8 cellular contexts compared by ENCODE assay signal in genomic region chr17:1627987-1628855, GRCh38. TPM values are rescaled to one million over a fixed set of nuclear protein-coding genes. Genes with fewer than 3 reads are reported as not detected.
DNase-seq lines count a peak whose midpoint lies in the region; ATAC-seq and TF ChIP-seq lines count a peak whose summit lies in the region.

TSS of gene SLC43A2 (minus strand) at chr17:1628834. CDS start at chr17:1627874, 960 bp downstream.

- no peaks in the 10 kb centered on the region for H3K36me3 ChIP-seq in right lobe of liver

- peaks cover 0 to 14% (median 0%) of the 10 kb centered on the region in 4 donors for H3K4me1 ChIP-seq in right lobe of liver

- DNase-seq in AG08396 (ENCODE audit: low spot score), result peak; percentile 97
- peak; percentile 44 for DNase-seq in NCI-H524 treated with DMSO at 0.1 percent for 48 hours (lab: John Stamatoyannopoulos, UW)
- peak; percentile 75 to 80 for DNase-seq in activated CD4-positive, alpha-beta T cell treated with anti-CD3 and anti-CD28 coated beads, Interleukin-2, amount 50 U/mL, for 48 hours
- DNase-seq in ecto neural progenitor cell (ENCODE audit: low spot score), result peak; percentile 98
- peak; percentile 81 to 88 (median 87) for DNase-seq in right lobe of liver
- DNase-seq in stimulated activated CD4-positive, alpha-beta T cell treated with anti-CD3 and anti-CD28 coated beads, Interleukin-4, amount 100 ng/mL, for 1 hour, result peak; percentile 79

- H3K9me3 ChIP-seq in right lobe of liver, result no peaks in the 10 kb centered on the region

- peak within 1 kb of the TSS; percentile 54 to 63 (median 54) for H3K4me3 ChIP-seq in right lobe of liver

- no peak for TF ChIP-seq POLR2A in right lobe of liver (IDR thresholded peaks at IDR 0.05)

- WGBS in right lobe of liver (ENCODE audit: insufficient coverage, low coverage, low lambda C conversion rate, missing lambda C conversion rate), result 1% methylated on average over 30 of the region's 95 CpGs

- ATAC-seq in GM18909 (IDR thresholded peaks at IDR 0.05; ENCODE audit: poor library complexity, unreplicated experiment) (peak; percentile 61), HG03175 (IDR thresholded peaks at IDR 0.05; ENCODE audit: unreplicated experiment) (peak; percentile 61), right lobe of liver (peak; percentile 74 to 84 (median 80))

- H3K27ac ChIP-seq in right lobe of liver, result peak within 1 kb of the TSS; percentile 56 to 83 (median 77)

- TF ChIP-seq CTCF in right lobe of liver (IDR thresholded peaks at IDR 0.05), result no peak

- intact Hi-C loops in right lobe of liver (cut with DNase I), result no loop called here

- H3K27me3 ChIP-seq in right lobe of liver, result no peaks in the 10 kb centered on the region

RNA-seq across cellular contexts. Expression of gene SLC43A2, which starts in this region (rescaled TPM):
- total RNA-seq in right lobe of liver, result 1 to 10 TPM; 1.4 to 8.9 (median 5.1) TPM

Comparison
In these comparisons a context has a peak if more than half of its experiments do, and no peak if none do; other contexts are left out.
1. Peak in every context shown above with its lines: DNase-seq, ATAC-seq, H3K4me3 ChIP-seq and H3K27ac ChIP-seq.
2. DNase-seq: peak in every context shown above with its lines; median percentile 98 in ecto neural progenitor cell; 97 in AG08396; 87 in right lobe of liver; 79 in stimulated activated CD4-positive, alpha-beta T cell treated with anti-CD3 and anti-CD28 coated beads, Interleukin-4, amount 100 ng/mL, for 1 hour; 78 in activated CD4-positive, alpha-beta T cell treated with anti-CD3 and anti-CD28 coated beads, Interleukin-2, amount 50 U/mL, for 48 hours; 44 in NCI-H524 treated with DMSO at 0.1 percent for 48 hours.